25 cellular contexts compared by ENCODE assay signal in the genomic region with DNA sequence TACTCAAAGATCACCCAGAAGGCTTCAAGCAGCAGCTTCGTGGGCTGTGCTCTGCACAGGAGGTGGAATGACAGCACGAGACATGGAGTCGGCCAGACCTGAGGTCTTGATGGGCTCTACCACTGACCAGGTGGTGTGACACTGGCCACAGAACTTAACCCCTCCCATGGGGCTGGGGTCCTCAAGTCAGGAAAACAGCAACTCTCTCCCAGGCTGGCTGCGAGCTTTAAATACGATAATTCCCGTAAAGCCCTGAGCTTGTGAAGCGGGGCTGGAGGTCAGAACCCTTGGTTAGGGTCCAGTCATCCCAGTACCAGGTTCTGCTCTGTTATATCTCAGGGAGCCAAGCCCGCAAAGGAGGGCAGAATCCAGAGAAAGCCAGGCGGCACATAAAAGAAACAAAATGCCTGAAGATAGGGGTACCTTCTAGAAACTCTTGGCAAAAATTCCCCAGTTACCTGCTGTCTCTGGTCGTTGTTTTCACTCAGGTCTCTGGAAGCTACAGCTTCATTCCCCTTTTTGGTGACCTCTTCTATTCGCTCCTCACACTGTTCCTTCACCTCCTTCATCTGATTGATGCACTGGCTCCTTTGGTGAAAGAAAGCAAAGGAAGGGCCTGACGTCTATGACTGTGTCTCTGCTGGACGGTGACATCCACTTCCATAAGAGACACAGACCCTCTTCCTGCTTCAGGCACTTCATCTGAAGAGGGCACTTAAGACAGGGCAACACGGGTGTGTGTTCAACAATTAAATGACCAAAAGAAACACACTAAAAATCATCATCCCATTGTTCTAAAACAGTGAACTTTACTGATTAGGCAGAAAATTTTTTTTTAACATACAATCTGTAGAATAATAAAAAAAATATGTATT.
"Had no signal": no experiment of that assay in that cellular context is flagged by ENCODE, and none has a peak within 500 bp of the region (broad histone marks: within the 10 kb centered on the region; RNA-seq: fewer than 3 reads in every experiment).

No MANE protein-coding gene starts in this region.

- H3K36me3 ChIP-seq: cardiac muscle cell, right atrium auricular region, upper lobe of right lung had no signal

- H2AFZ ChIP-seq: parathyroid adenoma had no signal

- H3K9me3 Mint-ChIP-seq: stimulated activated naive B cell treated with anti-CD40 and anti-IgM and Interleukin-4, amounts not matched to agents 10 μg/mL and 1 μg/mL and 100 μg/mL, for 72 hours had no signal

- H3K9ac ChIP-seq: parathyroid adenoma had no signal

- H3K9me3 ChIP-seq: right atrium auricular region, stomach, tibial artery, upper lobe of right lung had no signal

- ATAC-seq: activated CD4-positive, alpha-beta T cell treated with anti-CD3 and anti-CD28 coated beads for 36 hours; naive thymus-derived CD8-positive, alpha-beta T cell; stimulated activated naive B cell treated with anti-CD40 and anti-IgM and Interleukin-4, amounts not matched to agents 10 μg/mL and 1 μg/mL and 100 μg/mL, for 72 hours had no signal

- H3K27ac ChIP-seq: cardiac muscle cell, coronary artery, parathyroid adenoma, right atrium auricular region, tibial artery, upper lobe of right lung had no signal

- H3K4me1 ChIP-seq: parathyroid adenoma, tibial artery, upper lobe of right lung had no signal

- H3K79me2 ChIP-seq: parathyroid adenoma had no signal

- H3K27ac Mint-ChIP-seq: activated CD4-positive, alpha-beta T cell treated with anti-CD3 and anti-CD28 coated beads for 36 hours; activated naive CD8-positive, alpha-beta T cell; naive thymus-derived CD8-positive, alpha-beta T cell; stimulated activated naive B cell treated with anti-CD40 and anti-IgM and Interleukin-4, amounts not matched to agents 10 μg/mL and 1 μg/mL and 100 μg/mL, for 72 hours had no signal

- H3K27me3 Mint-ChIP-seq: activated naive CD8-positive, alpha-beta T cell had no signal

- H3K27me3 ChIP-seq: cardiac muscle cell, dorsolateral prefrontal cortex, right atrium auricular region, stomach, tibial artery, upper lobe of right lung had no signal

- H3K4me3 ChIP-seq: cardiac muscle cell, coronary artery, dorsolateral prefrontal cortex, right atrium auricular region, tibial artery, upper lobe of right lung had no signal

- H3K36me3 Mint-ChIP-seq: activated naive CD8-positive, alpha-beta T cell; naive thymus-derived CD8-positive, alpha-beta T cell; stimulated activated naive B cell treated with anti-CD40 and anti-IgM and Interleukin-4, amounts not matched to agents 10 μg/mL and 1 μg/mL and 100 μg/mL, for 72 hours had no signal

- H3K4me3 Mint-ChIP-seq: activated CD4-positive, alpha-beta T cell treated with anti-CD3 and anti-CD28 coated beads for 36 hours; activated naive CD8-positive, alpha-beta T cell; stimulated activated naive B cell treated with anti-CD40 and anti-IgM and Interleukin-4, amounts not matched to agents 10 μg/mL and 1 μg/mL and 100 μg/mL, for 72 hours had no signal

- DNase-seq: activated CD4-positive, alpha-beta T cell treated with anti-CD3 and anti-CD28 coated beads for 36 hours; activated CD4-positive, CD25-positive, alpha-beta regulatory T cell; activated effector memory CD4-positive, alpha-beta T cell treated with Interleukin-2 at 50 U/mL for 16 hours; activated naive CD4-positive, alpha-beta T cell treated with Interleukin-2 at 50 U/mL for 16 hours; activated T-cell treated with anti-CD3 and anti-CD28 coated beads for 4 hours; anterior cingulate cortex; cerebellar nuclear complex; dorsolateral prefrontal cortex; effector memory CD4-positive, alpha-beta T cell; hippocampal formation; left colon; mammary epithelial cell; midbrain; naive thymus-derived CD8-positive, alpha-beta T cell; stimulated activated CD4-positive, alpha-beta T cell treated with anti-CD3 and anti-CD28 coated beads, Interleukin-15, amount 100 ng/mL, for 24 hours; stimulated activated CD4-positive, alpha-beta T cell treated with anti-CD3 and anti-CD28 coated beads, Interleukin-2, amount 100 ng/mL, for 24 hours; stimulated activated naive B cell treated with anti-CD40 and anti-IgM and Interleukin-4, amounts not matched to agents 10 μg/mL and 1 μg/mL and 100 μg/mL, for 72 hours; stomach; tibial artery; upper lobe of right lung had no signal

- H3K4me1 Mint-ChIP-seq: activated CD4-positive, alpha-beta T cell treated with anti-CD3 and anti-CD28 coated beads for 36 hours; naive thymus-derived CD8-positive, alpha-beta T cell; stimulated activated naive B cell treated with anti-CD40 and anti-IgM and Interleukin-4, amounts not matched to agents 10 μg/mL and 1 μg/mL and 100 μg/mL, for 72 hours had no signal
